In the genomic region with DNA sequence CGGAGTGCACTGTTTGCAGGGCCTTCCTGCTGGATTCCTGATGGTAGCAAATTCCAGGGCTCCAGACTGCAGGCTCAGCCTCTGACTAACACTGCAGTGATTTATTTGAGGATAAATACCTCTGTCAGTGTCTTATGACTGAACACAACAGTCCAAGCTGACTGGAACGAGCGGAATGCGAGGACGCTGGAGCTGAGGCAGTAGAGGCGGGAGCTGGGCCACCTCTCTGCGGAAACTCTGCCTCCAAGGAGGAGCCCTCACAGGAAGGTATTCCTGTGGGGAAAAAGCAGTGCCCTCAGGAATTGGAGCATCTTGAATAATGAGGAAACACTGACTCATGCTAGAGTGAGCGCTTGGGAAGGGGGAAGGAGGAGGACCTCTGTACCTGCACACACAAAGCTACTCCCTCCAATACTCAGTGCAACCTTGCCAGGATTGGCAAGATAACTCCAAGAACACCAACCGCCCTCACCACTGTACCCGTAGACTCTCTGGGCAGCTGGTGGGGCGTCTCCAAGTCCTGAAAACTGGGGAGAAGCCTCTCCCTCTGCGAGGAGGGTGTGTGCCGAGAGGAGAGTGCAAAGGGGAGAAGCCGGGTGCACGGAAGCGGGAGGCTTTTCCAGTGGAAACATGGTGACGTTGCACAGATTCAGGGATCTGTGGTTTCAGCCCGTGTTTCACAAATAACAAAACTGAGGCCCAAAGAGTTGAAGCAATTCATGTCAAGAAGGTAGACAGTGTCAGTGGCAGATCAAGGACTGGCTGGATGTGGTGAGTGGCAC, we compare ENCODE assay signal across 8 cellular contexts. TPM values are rescaled to one million over a fixed set of nuclear protein-coding genes. Genes with fewer than 3 reads are reported as not detected.
DNase-seq lines count a peak whose midpoint lies in the region; ATAC-seq and TF ChIP-seq lines count a peak whose summit lies in the region.

No MANE protein-coding gene starts in this region.

- DNase-seq in HCEC 1CT (peak; percentile 99), amniotic epithelial cell (ENCODE audit: low read depth) (peak; percentile 100), left ventricle myocardium inferior (peak; percentile 64), retina (peak; percentile 56), NCI-H1105 treated with DMSO at 0.1 percent for 48 hours (lab: John Stamatoyannopoulos, UW) (no peak), DMS79 treated with DMSO at 0.1 percent for 48 hours (lab: John Stamatoyannopoulos, UW) (no peak), SKM-1 (lab: John Stamatoyannopoulos, UW; ENCODE audit: unreplicated experiment) (no peak)

- peak; percentile 11 for TF ChIP-seq CTCF in left ventricle myocardium inferior (IDR thresholded peaks at IDR 0.05; ENCODE audit: borderline replicate concordance)

- no peaks in the 10 kb centered on the region for H3K9me3 ChIP-seq in left ventricle myocardium inferior (replicated peaks)

- intact Hi-C loops in left ventricle myocardium inferior (cut with micrococcal nuclease) = no loop called here

- peak overlapping the region; percentile 90 for H3K27ac ChIP-seq in left ventricle myocardium inferior (replicated peaks)

- peak overlapping the region; percentile 12 for H3K4me3 ChIP-seq in left ventricle myocardium inferior

- H3K27me3 ChIP-seq in left ventricle myocardium inferior (ENCODE audit: low read depth) = no peaks in the 10 kb centered on the region

- no peaks in the 10 kb centered on the region for H3K36me3 ChIP-seq in left ventricle myocardium inferior

- ATAC-seq in GM19351 (IDR thresholded peaks at IDR 0.05; ENCODE audit: unreplicated experiment) = no peak

- H3K4me1 ChIP-seq in left ventricle myocardium inferior = peaks cover 89% of the 10 kb centered on the region

RNA-seq across cellular contexts. Expression of a gene that starts 43.0 kb away (rescaled TPM):
- total RNA-seq in left ventricle myocardium inferior = 29.3 TPM

Comparison
In these comparisons a context has a peak if more than half of its experiments do, and no peak if none do; other contexts are left out.
1. DNase-seq: peak in HCEC 1CT (single experiment), amniotic epithelial cell (single experiment), left ventricle myocardium inferior (single experiment) and retina (single experiment); none in NCI-H1105 treated with DMSO at 0.1 percent for 48 hours (single experiment), DMS79 treated with DMSO at 0.1 percent for 48 hours (single experiment) and SKM-1 (single experiment).